ENCODE assay signal across 8 cellular contexts in the genomic region with DNA sequence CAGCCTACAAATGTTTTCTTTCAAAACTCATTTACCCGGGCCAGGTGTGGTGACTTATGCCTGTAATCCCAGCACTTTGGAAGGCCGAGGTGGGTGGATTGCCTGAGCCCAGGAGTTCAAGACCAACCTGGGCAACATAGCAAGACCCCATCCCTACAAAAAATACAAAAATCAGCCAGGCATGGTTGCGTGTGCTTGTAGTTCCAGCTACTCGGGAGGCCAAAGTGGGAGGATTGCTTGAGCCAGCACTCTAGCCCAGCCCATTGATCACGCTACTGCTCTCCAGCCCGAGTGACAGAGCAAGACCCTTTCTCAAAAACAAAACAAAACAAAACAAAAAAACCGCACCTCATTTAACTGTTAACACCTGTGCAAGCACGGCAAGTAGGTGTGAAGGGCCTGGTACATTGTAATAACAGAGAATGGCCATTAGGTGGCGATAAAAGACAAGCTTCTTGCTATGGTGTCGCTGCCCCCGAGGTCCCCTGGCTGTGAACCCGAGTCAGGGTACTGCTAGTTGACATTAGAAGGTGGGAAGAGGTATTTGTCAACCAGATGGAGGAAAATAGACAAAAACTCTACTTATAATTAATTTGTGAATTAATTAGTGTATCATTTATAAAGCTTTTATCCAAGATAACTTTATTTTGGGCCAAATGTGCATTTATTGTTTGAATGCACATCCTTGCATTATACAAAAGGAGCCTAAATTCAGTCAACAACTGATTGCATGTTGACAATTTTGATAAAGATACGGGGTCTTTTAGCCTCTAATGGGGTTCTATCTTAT.
A peak's percentile ranks its signal among the peaks of the same experiment; 100 is the strongest.
DNase-seq lines count a peak whose midpoint lies in the region; ATAC-seq and TF ChIP-seq lines count a peak whose summit lies in the region.

No MANE protein-coding gene starts in this region.

- WGBS in endodermal cell (ENCODE audit: insufficient coverage in 1 of 2, insufficient read length in 1 of 2), 2 experiments = 36 to 65% methylated on average over 4 to 13 of the region's 13 CpGs

- POLR2A ChIA-PET in A673 (lab: Charles Lee; ENCODE audit: low non-redundant PET) = no interaction called here

- no TSS peak for BruUV-seq in A673 (replicated peaks; lab: Mats Ljungman, UMichigan)

- DNase-seq in A673 (ENCODE audit: low spot score) (peak; percentile 72), NCI-H526 (lab: John Stamatoyannopoulos, UW) (peak; percentile 60 to 90), endodermal cell (peak; percentile 90), mesothelial cell of epicardium (ENCODE audit: low spot score in 2 of 2, unreplicated experiment in 2 of 2) (no peak)
- DNase-seq in activated CD4-positive, alpha-beta T cell treated with anti-CD3 and anti-CD28 coated beads, Interleukin-2, amount 50 U/mL, for 1 hour = peak; percentile 27
- DNase-seq in stimulated activated naive CD8-positive, alpha-beta T cell treated with anti-CD3 and anti-CD28 coated beads, Interleukin-15, amount 100 ng/mL, for 72 hours = peak; percentile 39 to 51

- H3K36me3 ChIP-seq in A673 (ENCODE audit: insufficient read depth, low read length, poor library complexity, severe bottlenecking) (no peaks in the 10 kb centered on the region), endodermal cell (ENCODE audit: control insufficient read depth, insufficient read depth, low read length) (no peaks in the 10 kb centered on the region)

- H3K4me1 ChIP-seq in A673 (ENCODE audit: insufficient read depth, low read length, poor library complexity, severe bottlenecking) = no peaks in the 10 kb centered on the region
- H3K4me1 ChIP-seq in endodermal cell (ENCODE audit: control insufficient read depth, insufficient read depth, low read length) = no peaks in the 10 kb centered on the region

- H3K4me3 ChIP-seq in A673 (ENCODE audit: low read depth, low read length, poor library complexity, severe bottlenecking) = no peak overlapping the region
- H3K4me3 ChIP-seq in endodermal cell (ENCODE audit: low read length) = no peak overlapping the region

- H3K9me3 Mint-ChIP-seq in endodermal cell (no peaks in the 10 kb centered on the region), mesothelial cell of epicardium (peaks cover 16% of the 10 kb centered on the region)
- H3K9me3 Mint-ChIP-seq in stimulated activated naive CD8-positive, alpha-beta T cell treated with anti-CD3 and anti-CD28 coated beads, Interleukin-15, amount 100 ng/mL, for 72 hours = no peaks in the 10 kb centered on the region

- no peaks in the 10 kb centered on the region for H3K36me3 Mint-ChIP-seq in endodermal cell (ENCODE audit: low read depth)
- peaks cover 3% of the 10 kb centered on the region for H3K36me3 Mint-ChIP-seq in mesothelial cell of epicardium

- intact Hi-C loops in A673 (cut with micrococcal nuclease; ENCODE audit: unreplicated experiment) = loop anchor here (1.0 kb wide), 1 partner anchor 197 kb away; no protein-coding TSS in a partner anchor

- H3K4me3 Mint-ChIP-seq in endodermal cell = no peak overlapping the region
- no peak overlapping the region for H3K4me3 Mint-ChIP-seq in mesothelial cell of epicardium
- H3K4me3 Mint-ChIP-seq in stimulated activated naive CD8-positive, alpha-beta T cell treated with anti-CD3 and anti-CD28 coated beads, Interleukin-15, amount 100 ng/mL, for 72 hours = no peak overlapping the region

- CTCF ChIA-PET in A673 (lab: Charles Lee) = interaction anchor here (0.7 kb wide), 3 partner anchors 23 to 429 kb away, joined by 3 to 4 read pairs (median 3); no protein-coding TSS in a partner anchor

- H3K4me1 Mint-ChIP-seq in endodermal cell = no peaks in the 10 kb centered on the region
- H3K4me1 Mint-ChIP-seq in mesothelial cell of epicardium = peaks cover 25% of the 10 kb centered on the region
- no peaks in the 10 kb centered on the region for H3K4me1 Mint-ChIP-seq in stimulated activated naive CD8-positive, alpha-beta T cell treated with anti-CD3 and anti-CD28 coated beads, Interleukin-15, amount 100 ng/mL, for 72 hours

- no peak overlapping the region for H3K27ac ChIP-seq in A673 (ENCODE audit: low read depth, low read length, poor library complexity, severe bottlenecking)
- H3K27ac ChIP-seq in endodermal cell (ENCODE audit: low read depth, low read length) = no peak overlapping the region

- no peak overlapping the region for H3K9ac ChIP-seq in endodermal cell (ENCODE audit: extremely low read depth, low read length, poor library complexity, severe bottlenecking)

- H3K9me3 ChIP-seq in A673 (ENCODE audit: low read depth, low read length, poor library complexity, severe bottlenecking) (no peaks in the 10 kb centered on the region), endodermal cell (ENCODE audit: control insufficient read depth, low read length) (no peaks in the 10 kb centered on the region)

- H3K27me3 Mint-ChIP-seq in endodermal cell (ENCODE audit: insufficient read depth) (no peaks in the 10 kb centered on the region), mesothelial cell of epicardium (ENCODE audit: low read depth) (no peaks in the 10 kb centered on the region)
- no peaks in the 10 kb centered on the region for H3K27me3 Mint-ChIP-seq in stimulated activated naive CD8-positive, alpha-beta T cell treated with anti-CD3 and anti-CD28 coated beads, Interleukin-15, amount 100 ng/mL, for 72 hours

- peak; percentile 74 for ATAC-seq in GM18498 (IDR thresholded peaks at IDR 0.05; ENCODE audit: unreplicated experiment)
- ATAC-seq in HG03457 (IDR thresholded peaks at IDR 0.05; ENCODE audit: unreplicated experiment) = peak; percentile 67
- peak; percentile 86 for ATAC-seq in stimulated activated naive CD8-positive, alpha-beta T cell treated with anti-CD3 and anti-CD28 coated beads, Interleukin-15, amount 100 ng/mL, for 72 hours

- TF ChIP-seq CTCF in A673 (conservative IDR thresholded peaks at IDR 0.05; ENCODE audit: low read depth, low read length) (peak; percentile 89), endodermal cell (conservative IDR thresholded peaks at IDR 0.05) (peak; percentile 98), mesothelial cell of epicardium (IDR thresholded peaks at IDR 0.05; ENCODE audit: unreplicated experiment) (peak; percentile 91)

- H3K27ac Mint-ChIP-seq in endodermal cell (no peak overlapping the region), mesothelial cell of epicardium (no peak overlapping the region)
- no peak overlapping the region for H3K27ac Mint-ChIP-seq in stimulated activated naive CD8-positive, alpha-beta T cell treated with anti-CD3 and anti-CD28 coated beads, Interleukin-15, amount 100 ng/mL, for 72 hours

- no peaks in the 10 kb centered on the region for H3K27me3 ChIP-seq in A673 (replicated peaks; ENCODE audit: insufficient read depth, low read depth, low read length, poor library complexity)
- no peaks in the 10 kb centered on the region for H3K27me3 ChIP-seq in endodermal cell (ENCODE audit: control insufficient read depth, insufficient read depth, low read length, poor library complexity, severe bottlenecking)

Comparison
In these comparisons a context has a peak if more than half of its experiments do, and no peak if none do; other contexts are left out.
1. DNase-seq: peak in A673 (single experiment), NCI-H526 (2 of 2), activated CD4-positive, alpha-beta T cell treated with anti-CD3 and anti-CD28 coated beads, Interleukin-2, amount 50 U/mL, for 1 hour (single experiment), endodermal cell (single experiment) and stimulated activated naive CD8-positive, alpha-beta T cell treated with anti-CD3 and anti-CD28 coated beads, Interleukin-15, amount 100 ng/mL, for 72 hours (2 of 2); none in mesothelial cell of epicardium (0 of 2).
2. Peak in every context shown above with its lines, with median percentiles within 50 percentile points of each other: CTCF ChIP-seq and ATAC-seq.